In the genomic region with DNA sequence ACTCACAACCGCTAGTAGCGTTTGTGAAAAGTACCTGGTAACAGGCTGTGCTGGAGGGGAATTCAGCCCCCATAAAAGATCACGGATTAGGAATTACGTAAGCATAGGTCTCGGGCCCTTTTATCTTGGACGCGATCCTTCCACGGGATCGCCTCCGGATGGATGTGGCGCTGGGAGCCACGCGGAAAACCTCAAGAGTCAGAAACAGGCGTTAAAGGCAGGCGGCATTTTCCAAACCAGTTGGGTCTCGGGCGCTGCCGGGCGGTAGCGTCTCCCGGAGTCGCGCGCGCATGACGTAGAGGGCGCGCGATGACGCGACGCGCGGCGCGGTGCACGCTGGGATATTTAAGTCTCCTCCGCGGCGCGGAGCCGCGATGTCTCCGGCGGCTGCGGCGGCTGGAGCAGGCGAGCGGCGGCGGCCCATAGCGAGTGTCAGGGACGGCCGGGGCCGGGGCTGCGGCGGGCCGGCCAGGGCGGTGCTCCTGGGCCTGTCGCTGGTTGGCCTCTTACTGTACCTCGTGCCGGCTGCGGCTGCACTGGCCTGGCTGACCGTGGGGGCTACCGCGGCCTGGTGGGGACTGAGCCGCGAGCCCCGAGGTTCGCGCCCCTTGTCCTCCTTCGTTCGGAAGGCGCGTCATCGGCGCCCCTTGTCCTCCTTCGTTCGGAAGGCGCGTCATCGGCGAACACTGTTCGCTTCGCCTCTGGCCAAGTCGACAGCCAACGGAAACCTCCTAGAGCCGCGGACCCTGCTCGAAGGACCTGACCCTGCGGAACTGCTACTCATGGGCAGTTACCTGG, we compare ENCODE assay signal across 8 cellular contexts. TPM values are rescaled to one million over a fixed set of nuclear protein-coding genes. Genes with fewer than 3 reads are reported as not detected.
DNase-seq lines count a peak whose midpoint lies in the region; ATAC-seq and TF ChIP-seq lines count a peak whose summit lies in the region.

POM121 (plus strand) TSS at position 348 of the 798 bp plus-strand sequence; CDS start at position 375, 27 bp downstream.

- H3K36me3 ChIP-seq in adipocyte (ENCODE audit: control insufficient read depth, insufficient read depth, low read length, severe bottlenecking) (peaks cover 47% of the 10 kb centered on the region), heart left ventricle (peaks cover 0 to 46% (median 38%) of the 10 kb centered on the region in 9 donors), upper lobe of left lung (peaks cover 8 to 37% (median 30%) of the 10 kb centered on the region in 4 donors)

- H3K27me3 ChIP-seq in adipocyte (replicated peaks; ENCODE audit: control insufficient read depth, insufficient read depth, low read length), result no peaks in the 10 kb centered on the region
- H3K27me3 ChIP-seq in heart left ventricle, result no peaks in the 10 kb centered on the region
- no peaks in the 10 kb centered on the region for H3K27me3 ChIP-seq in upper lobe of left lung

- H3K27ac ChIP-seq in heart left ventricle, result peak within 1 kb of the TSS; percentile 68 to 95 (median 90)
- peak within 1 kb of the TSS; percentile 88 to 95 (median 93) for H3K27ac ChIP-seq in upper lobe of left lung

- TF ChIP-seq POLR2A in heart left ventricle (IDR thresholded peaks at IDR 0.05), result peak in 1 of 2 donors; percentile 76
- peak; percentile 23 to 82 (median 72) for TF ChIP-seq POLR2A in upper lobe of left lung (IDR thresholded peaks at IDR 0.05)

- 0% methylated on average over 56 to 91 of the region's 91 CpGs for WGBS in heart left ventricle, 4 donors
- 0 to 1% methylated on average over 14 to 34 of the region's 91 CpGs for WGBS in upper lobe of left lung, 2 donors

- intact Hi-C loops in heart left ventricle (cut with DNase I) (loop anchor here in 4 of 10 donors (5.0 to 10.0 kb wide), 4 partner anchors 93 to 520 kb away; partner anchors contain the start of gene TYW1B (in 2 of the 4)), posterior vena cava (cut with DNase I) (no loop called here)

- no peak for TF ChIP-seq CTCF in GM12875 (IDR thresholded peaks at IDR 0.05; ENCODE audit: borderline replicate concordance, insufficient read depth, low read depth, low read length)
- TF ChIP-seq CTCF in heart left ventricle (IDR thresholded peaks at IDR 0.05), result no peak
- peak in 3 of 6 experiments; percentile 10 to 36 (median 13) for TF ChIP-seq CTCF in upper lobe of left lung (IDR thresholded peaks at IDR 0.05)

- H3K9ac ChIP-seq in adipocyte (ENCODE audit: low read length), result peak within 1 kb of the TSS; percentile 99

- H3K4me3 ChIP-seq in GM12875 (ENCODE audit: low read depth, low read length) (peak within 1 kb of the TSS; percentile 46), adipocyte (ENCODE audit: low read length) (peak within 1 kb of the TSS; percentile 97), heart left ventricle (peak within 1 kb of the TSS; percentile 63 to 96 (median 90)), upper lobe of left lung (peak within 1 kb of the TSS; percentile 65 to 95 (median 81))

- TF ChIP-seq EP300 in upper lobe of left lung (IDR thresholded peaks at IDR 0.05), result no peak

- no peaks in the 10 kb centered on the region for H3K9me3 ChIP-seq in adipocyte (ENCODE audit: control insufficient read depth, low read length)
- no peaks in the 10 kb centered on the region for H3K9me3 ChIP-seq in heart left ventricle
- no peaks in the 10 kb centered on the region for H3K9me3 ChIP-seq in upper lobe of left lung

- ATAC-seq in HG02642 (IDR thresholded peaks at IDR 0.05; ENCODE audit: poor library complexity, unreplicated experiment), result peak; percentile 86
- peak; percentile 85 to 98 (median 97) for ATAC-seq in heart left ventricle
- ATAC-seq in upper lobe of left lung (ENCODE audit: low FRiP score in 2 of 2), result peak; percentile 96 to 99

- DNase-seq in NCI-H1105 (lab: John Stamatoyannopoulos, UW) (peak; percentile 64), T follicular helper cell (ENCODE audit: low read depth) (peak; percentile 76), adipocyte (ENCODE audit: low read depth) (peak; percentile 92), heart left ventricle (peak; percentile 75 to 89 (median 86)), posterior vena cava (ENCODE audit: low spot score) (peak; percentile 96), upper lobe of left lung (peak; percentile 86 to 99)

- H3K4me1 ChIP-seq in adipocyte (ENCODE audit: control insufficient read depth, insufficient read depth, low read length) (peaks cover 18% of the 10 kb centered on the region), heart left ventricle (peaks cover 0 to 22% (median 16%) of the 10 kb centered on the region in 12 donors), upper lobe of left lung (peaks cover 15 to 28% (median 18%) of the 10 kb centered on the region in 4 donors)

RNA-seq across cellular contexts. Expression of gene POM121, which starts in this region (rescaled TPM):
- total RNA-seq in heart left ventricle (10 to 100 TPM; 10.9 to 23.2 (median 16.1) TPM), posterior vena cava (10 to 100 TPM; 25.0 to 25.8 TPM), upper lobe of left lung (10 to 100 TPM; 25.5 to 37.2 (median 32.8) TPM)
- 10 to 100 TPM in 1 of 2 donors, 1 to 10 TPM in 1; 8.3 to 16.8 TPM for polyA plus RNA-seq in heart left ventricle

Comparison
In these comparisons a context has a peak if more than half of its experiments do, and no peak if none do; other contexts are left out.
1. Peak in every context shown above with its lines: DNase-seq, ATAC-seq, H3K4me3 ChIP-seq and H3K27ac ChIP-seq.
2. H3K4me3 ChIP-seq: peak in every context shown above with its lines; median percentile 97 in adipocyte; 90 in heart left ventricle; 81 in upper lobe of left lung; 46 in GM12875.